25 cellular contexts compared by ENCODE assay signal in genomic region chr12:32875990-32876389, GRCh38. TPM values are rescaled to one million over a fixed set of nuclear protein-coding genes. Genes with fewer than 3 reads are reported as not detected.
DNase-seq lines count a peak whose midpoint lies in the region; ATAC-seq and TF ChIP-seq lines count a peak whose summit lies in the region.
"Had no signal": no experiment of that assay in that cellular context is flagged by ENCODE, and none has a peak within 500 bp of the region (broad histone marks: within the 10 kb centered on the region; RNA-seq: fewer than 3 reads in every experiment).

No MANE protein-coding gene starts in this region.

- no peak overlapping the region for H3K9ac ChIP-seq in MM.1S (ENCODE audit: low read length)
- H3K9ac ChIP-seq: BLaER1 treated with 17β-estradiol and CSF1 and Interleukin-3, amounts not matched to agents 10 nM and 100 nM; GM23248 had no signal

- H3K36me3 Mint-ChIP-seq in stimulated activated memory B cell treated with anti-CD40 and anti-IgM and Interleukin-4, amounts not matched to agents 10 μg/mL and 1 μg/mL and 100 μg/mL, for 72 hours, result no peaks in the 10 kb centered on the region
- H3K36me3 Mint-ChIP-seq: IgD-negative memory B cell had no signal

- no peak for DNase-seq in heart right ventricle
- no peak for DNase-seq in left ventricle myocardium superior
- no peak for DNase-seq in MM.1S
- DNase-seq in fibroblast of villous mesenchyme (ENCODE audit: low read depth), result peak; percentile 48
- no peak for DNase-seq in suprapubic skin (ENCODE audit: low spot score in 2 of 2)
- no peak for DNase-seq in upper lobe of left lung
- DNase-seq: AML-193; CD4-positive, alpha-beta T cell; GM23248; H9; NCI-H1105; NCI-H1436 treated with DMSO at 0.1 percent for 48 hours; NCI-H1930; NCI-H2107; NCI-H446 treated with DMSO at 0.1 percent for 48 hours; NCI-H526; NCI-H82; PC-9; SHP77 had no signal

- H3K4me2 ChIP-seq in MM.1S (ENCODE audit: low read depth, low read length), result peak overlapping the region; percentile 10; the same call in 1 of the 2 replicates
- H3K4me2 ChIP-seq: BLaER1 treated with 17β-estradiol and CSF1 and Interleukin-3, amounts not matched to agents 10 nM and 100 nM; PC-9 had no signal

- H3K36me3 ChIP-seq in heart right ventricle (peaks cover 0 to 7% (median 0%) of the 10 kb centered on the region in 9 donors), MM.1S (replicated peaks; ENCODE audit: insufficient read depth, low read length) (peaks cover 28% of the 10 kb centered on the region), suprapubic skin (peaks cover 5% of the 10 kb centered on the region), upper lobe of left lung (no peaks in the 10 kb centered on the region)
- H3K36me3 ChIP-seq: BLaER1 treated with 17β-estradiol and CSF1 and Interleukin-3, amounts not matched to agents 10 nM and 100 nM had no signal

- no peak overlapping the region for H3K27ac Mint-ChIP-seq in stimulated activated memory B cell treated with anti-CD40 and anti-IgM and Interleukin-4, amounts not matched to agents 10 μg/mL and 1 μg/mL and 100 μg/mL, for 72 hours
- H3K27ac Mint-ChIP-seq: CD4-positive, alpha-beta T cell; H9; IgD-negative memory B cell had no signal

- H3K9me3 ChIP-seq in heart right ventricle, result no peaks in the 10 kb centered on the region
- no peaks in the 10 kb centered on the region for H3K9me3 ChIP-seq in MM.1S (replicated peaks; ENCODE audit: insufficient read depth, low read length)
- no peaks in the 10 kb centered on the region for H3K9me3 ChIP-seq in suprapubic skin
- no peaks in the 10 kb centered on the region for H3K9me3 ChIP-seq in upper lobe of left lung
- H3K9me3 ChIP-seq: BLaER1 treated with 17β-estradiol and CSF1 and Interleukin-3, amounts not matched to agents 10 nM and 100 nM had no signal

- H3K27ac ChIP-seq in heart right ventricle (peak overlapping the region; percentile 26 to 91 (median 82)), MM.1S (ENCODE audit: low read length) (no peak overlapping the region), suprapubic skin (peak overlapping the region; percentile 72), upper lobe of left lung (no peak overlapping the region)
- H3K27ac ChIP-seq: BLaER1 treated with 17β-estradiol and CSF1 and Interleukin-3, amounts not matched to agents 10 nM and 100 nM; GM23248; PC-9 had no signal

- no peaks in the 10 kb centered on the region for H3F3A ChIP-seq in MM.1S (ENCODE audit: insufficient read depth, low read length)

- H3K9me2 ChIP-seq in MM.1S (replicated peaks; ENCODE audit: insufficient read depth, low read length), result no peaks in the 10 kb centered on the region

- H3K27me3 ChIP-seq in heart right ventricle (no peaks in the 10 kb centered on the region), MM.1S (replicated peaks; ENCODE audit: insufficient read depth, low read length) (no peaks in the 10 kb centered on the region), suprapubic skin (no peaks in the 10 kb centered on the region), upper lobe of left lung (no peaks in the 10 kb centered on the region)
- H3K27me3 ChIP-seq: BLaER1 treated with 17β-estradiol and CSF1 and Interleukin-3, amounts not matched to agents 10 nM and 100 nM had no signal

- H3K4me3 ChIP-seq in heart right ventricle, result peak overlapping the region in 5 of 10 donors; percentile 9 to 33 (median 23)
- H3K4me3 ChIP-seq in MM.1S (ENCODE audit: low read length), result no peak overlapping the region
- no peak overlapping the region for H3K4me3 ChIP-seq in fibroblast of villous mesenchyme (ENCODE audit: low read depth, low read length)
- H3K4me3 ChIP-seq in suprapubic skin, result no peak overlapping the region
- no peak overlapping the region for H3K4me3 ChIP-seq in upper lobe of left lung
- H3K4me3 ChIP-seq: BLaER1 treated with 17β-estradiol and CSF1 and Interleukin-3, amounts not matched to agents 10 nM and 100 nM; GM23248; PC-9 had no signal

- no peaks in the 10 kb centered on the region for H3K9me3 Mint-ChIP-seq in stimulated activated memory B cell treated with anti-CD40 and anti-IgM and Interleukin-4, amounts not matched to agents 10 μg/mL and 1 μg/mL and 100 μg/mL, for 72 hours
- H3K9me3 Mint-ChIP-seq: CD4-positive, alpha-beta T cell; H9 had no signal

- intact Hi-C loops in heart right ventricle (cut with DNase I), result loop anchor here in 3 of 10 donors (2.0 to 5.0 kb wide), 2 partner anchors 49 kb away; no protein-coding TSS in a partner anchor
- intact Hi-C loops in left ventricle myocardium superior (cut with micrococcal nuclease), result no loop called here

- no peak for TF ChIP-seq POLR2A in suprapubic skin (IDR thresholded peaks at IDR 0.05)
- TF ChIP-seq POLR2A in upper lobe of left lung (IDR thresholded peaks at IDR 0.05), result no peak

- ATAC-seq in heart right ventricle (no peak), left ventricle myocardium superior (no peak), upper lobe of left lung (ENCODE audit: low FRiP score in 2 of 2) (no peak), HG03139 (IDR thresholded peaks at IDR 0.05; ENCODE audit: unreplicated experiment) (no peak)
- ATAC-seq in stimulated activated memory B cell treated with anti-CD40 and anti-IgM and Interleukin-4, amounts not matched to agents 10 μg/mL and 1 μg/mL and 100 μg/mL, for 72 hours, result no peak

- no peak overlapping the region for H3K4me3 Mint-ChIP-seq in stimulated activated memory B cell treated with anti-CD40 and anti-IgM and Interleukin-4, amounts not matched to agents 10 μg/mL and 1 μg/mL and 100 μg/mL, for 72 hours
- H3K4me3 Mint-ChIP-seq: CD4-positive, alpha-beta T cell; H9; IgD-negative memory B cell had no signal

- H3K79me2 ChIP-seq in MM.1S (ENCODE audit: low read length), result peaks cover 99% of the 10 kb centered on the region

- no peaks in the 10 kb centered on the region for H3K4me1 Mint-ChIP-seq in stimulated activated memory B cell treated with anti-CD40 and anti-IgM and Interleukin-4, amounts not matched to agents 10 μg/mL and 1 μg/mL and 100 μg/mL, for 72 hours
- H3K4me1 Mint-ChIP-seq: IgD-negative memory B cell had no signal

- H3K27me3 Mint-ChIP-seq in stimulated activated memory B cell treated with anti-CD40 and anti-IgM and Interleukin-4, amounts not matched to agents 10 μg/mL and 1 μg/mL and 100 μg/mL, for 72 hours, result no peaks in the 10 kb centered on the region

- TF ChIP-seq EP300 in suprapubic skin (IDR thresholded peaks at IDR 0.05), result no peak
- no peak for TF ChIP-seq EP300 in upper lobe of left lung (IDR thresholded peaks at IDR 0.05)

- WGBS in heart right ventricle, 2 donors, result 46 to 66% methylated on average over 2 of the region's 2 CpGs
- 86% methylated on average over 2 of the region's 2 CpGs for WGBS in suprapubic skin
- WGBS in upper lobe of left lung, 2 donors, result 72 to 73% methylated on average over 2 of the region's 2 CpGs

- H3K4me1 ChIP-seq in heart right ventricle, result peaks cover 0 to 90% (median 17%) of the 10 kb centered on the region in 9 donors
- peaks cover 29% of the 10 kb centered on the region for H3K4me1 ChIP-seq in MM.1S (ENCODE audit: low read length)
- H3K4me1 ChIP-seq in suprapubic skin, result no peaks in the 10 kb centered on the region
- H3K4me1 ChIP-seq in upper lobe of left lung, result no peaks in the 10 kb centered on the region
- H3K4me1 ChIP-seq: BLaER1 treated with 17β-estradiol and CSF1 and Interleukin-3, amounts not matched to agents 10 nM and 100 nM had no signal

- no peak for TF ChIP-seq CTCF in heart right ventricle (IDR thresholded peaks at IDR 0.05)
- TF ChIP-seq CTCF in MM.1S (IDR thresholded peaks at IDR 0.05; ENCODE audit: low read length), result no peak
- no peak for TF ChIP-seq CTCF in fibroblast of villous mesenchyme (IDR thresholded peaks at IDR 0.05; ENCODE audit: insufficient read depth, low read depth, low read length)
- no peak for TF ChIP-seq CTCF in suprapubic skin (IDR thresholded peaks at IDR 0.05)
- TF ChIP-seq CTCF in upper lobe of left lung (IDR thresholded peaks at IDR 0.05), result no peak

- no peak overlapping the region for H2AFZ ChIP-seq in MM.1S (ENCODE audit: low read length)
- H2AFZ ChIP-seq: GM23248, PC-9 had no signal

- H4K20me1 ChIP-seq in MM.1S (ENCODE audit: insufficient read depth, low read length), result peaks cover 10% of the 10 kb centered on the region; the same call in 1 of the 2 replicates
- H4K20me1 ChIP-seq: BLaER1 treated with 17β-estradiol and CSF1 and Interleukin-3, amounts not matched to agents 10 nM and 100 nM had no signal

RNA-seq across cellular contexts. Expression of gene PKP2, which starts 20.6 kb away (rescaled TPM):
- total RNA-seq in heart right ventricle (100 to 1,000 TPM; 280 to 639 (median 425) TPM), left ventricle myocardium superior (423 TPM), fibroblast of villous mesenchyme (2.3 and 9.5 TPM in 2 replicates), suprapubic skin (10 to 100 TPM in 1 of 4 donors, 1 to 10 TPM in 3; 5.4 to 16.3 (median 6.0) TPM), upper lobe of left lung (10 to 100 TPM in 2 of 6 donors, 1 to 10 TPM in 4; 2.5 to 14.8 (median 5.5) TPM)
- 100 to 1,000 TPM in 1 of 2 donors, 10 to 100 TPM in 1; 92.3 to 137 TPM for polyA plus RNA-seq in heart right ventricle
- total RNA-seq: RPMI7951, SK-MEL-5 had no signal

Comparison
In these comparisons a context has a peak if more than half of its experiments do, and no peak if none do; other contexts are left out.
1. H3K27ac ChIP-seq: peak in heart right ventricle (10 of 10) and suprapubic skin (single experiment); none in MM.1S (single experiment) and upper lobe of left lung (0 of 4).
2. RNA of gene PKP2, which starts 20.6 kb away (total RNA-seq): 280 to 639 TPM in heart right ventricle and 423 TPM in left ventricle myocardium superior (single experiment); 2.3 to 9.5 TPM in fibroblast of villous mesenchyme, 2.5 to 14.8 TPM in upper lobe of left lung and 5.4 to 16.3 TPM in suprapubic skin; every median in the first group is over 10 times any median in the second.